Comparison of ENCODE assay signal across 8 cellular contexts in genomic region chr2:98659487-98659831, GRCh38. TPM values are rescaled to one million over a fixed set of nuclear protein-coding genes. Genes with fewer than 3 reads are reported as not detected.
DNase-seq lines count a peak whose midpoint lies in the region; ATAC-seq and TF ChIP-seq lines count a peak whose summit lies in the region.
"Not testable (repeated sequence)": the region's sequence is repeated elsewhere in the genome, so short reads cannot be mapped to it uniquely, and the experiment has no call there.

No MANE protein-coding gene starts in this region.

- H3K9me3 ChIP-seq in CD8-positive, alpha-beta T cell (ENCODE audit: low read length); upper lobe of right lung: not testable (repeated sequence)

- not testable (repeated sequence) for H3K27me3 Mint-ChIP-seq in CD8-positive, alpha-beta T cell (ENCODE audit: low read depth); T-helper 1 cell treated with Interleukin-12 subunit alpha and Interleukin-12 subunit beta and Interleukin-4 antibody, amounts not matched to agents 30 μg/mL and 1 μg/mL, for 36 hours (ENCODE audit: low read depth); activated CD4-positive, alpha-beta memory T cell treated with anti-CD3 and anti-CD28 coated beads, Interleukin-2, amount 10 ng/mL, durations not matched to agents 7 days and 5 days; activated T-helper 17 cell treated with anti-CD3 and anti-CD28 coated beads, Interleukin-2, amount 50 U/mL, for 72 hours; activated naive CD8-positive, alpha-beta T cell treated with anti-CD3 and anti-CD28 coated beads for 36 hours; memory B cell

- not testable (repeated sequence) for H3K27me3 ChIP-seq in CD8-positive, alpha-beta T cell (ENCODE audit: insufficient read depth, low read length); upper lobe of right lung

- H3K4me1 Mint-ChIP-seq in CD8-positive, alpha-beta T cell (ENCODE audit: low read depth), result peaks cover 80% of the 10 kb centered on the region
- peaks cover 64% of the 10 kb centered on the region for H3K4me1 Mint-ChIP-seq in T-helper 1 cell treated with Interleukin-12 subunit alpha and Interleukin-12 subunit beta and Interleukin-4 antibody, amounts not matched to agents 30 μg/mL and 1 μg/mL, for 36 hours (ENCODE audit: low read depth)
- H3K4me1 Mint-ChIP-seq in activated CD4-positive, alpha-beta memory T cell treated with anti-CD3 and anti-CD28 coated beads, Interleukin-2, amount 10 ng/mL, durations not matched to agents 7 days and 5 days, result peaks cover 80% of the 10 kb centered on the region
- H3K4me1 Mint-ChIP-seq in activated T-helper 17 cell treated with anti-CD3 and anti-CD28 coated beads, Interleukin-2, amount 50 U/mL, for 72 hours, result peaks cover 52% of the 10 kb centered on the region
- H3K4me1 Mint-ChIP-seq in activated naive CD8-positive, alpha-beta T cell treated with anti-CD3 and anti-CD28 coated beads for 36 hours, result peaks cover 65% of the 10 kb centered on the region
- peaks cover 16% of the 10 kb centered on the region for H3K4me1 Mint-ChIP-seq in memory B cell

- peak overlapping the region; percentile 83 for H3K4me3 Mint-ChIP-seq in CD8-positive, alpha-beta T cell
- H3K4me3 Mint-ChIP-seq in T-helper 1 cell treated with Interleukin-12 subunit alpha and Interleukin-12 subunit beta and Interleukin-4 antibody, amounts not matched to agents 30 μg/mL and 1 μg/mL, for 36 hours, result peak overlapping the region; percentile 78
- H3K4me3 Mint-ChIP-seq in activated CD4-positive, alpha-beta memory T cell treated with anti-CD3 and anti-CD28 coated beads, Interleukin-2, amount 10 ng/mL, durations not matched to agents 7 days and 5 days, result peak overlapping the region; percentile 77
- peak overlapping the region; percentile 93 for H3K4me3 Mint-ChIP-seq in activated T-helper 17 cell treated with anti-CD3 and anti-CD28 coated beads, Interleukin-2, amount 50 U/mL, for 72 hours
- H3K4me3 Mint-ChIP-seq in activated naive CD8-positive, alpha-beta T cell treated with anti-CD3 and anti-CD28 coated beads for 36 hours, result peak overlapping the region; percentile 77
- not testable (repeated sequence) for H3K4me3 Mint-ChIP-seq in memory B cell

- H3K36me3 ChIP-seq in CD8-positive, alpha-beta T cell (ENCODE audit: insufficient read depth, low read length), result not testable (repeated sequence)
- H3K36me3 ChIP-seq in upper lobe of right lung, result peaks cover 18% of the 10 kb centered on the region

- H3K4me1 ChIP-seq in CD8-positive, alpha-beta T cell (ENCODE audit: insufficient read depth, low read length), result peaks cover 86% of the 10 kb centered on the region
- not testable (repeated sequence) for H3K4me1 ChIP-seq in upper lobe of right lung

- H3K36me3 Mint-ChIP-seq in CD8-positive, alpha-beta T cell, result peaks cover 55% of the 10 kb centered on the region
- H3K36me3 Mint-ChIP-seq in T-helper 1 cell treated with Interleukin-12 subunit alpha and Interleukin-12 subunit beta and Interleukin-4 antibody, amounts not matched to agents 30 μg/mL and 1 μg/mL, for 36 hours (ENCODE audit: low read depth), result peaks cover 47% of the 10 kb centered on the region
- peaks cover 47% of the 10 kb centered on the region for H3K36me3 Mint-ChIP-seq in activated CD4-positive, alpha-beta memory T cell treated with anti-CD3 and anti-CD28 coated beads, Interleukin-2, amount 10 ng/mL, durations not matched to agents 7 days and 5 days (ENCODE audit: low read depth)
- H3K36me3 Mint-ChIP-seq in activated T-helper 17 cell treated with anti-CD3 and anti-CD28 coated beads, Interleukin-2, amount 50 U/mL, for 72 hours (ENCODE audit: low read depth), result peaks cover 55% of the 10 kb centered on the region
- peaks cover 24% of the 10 kb centered on the region for H3K36me3 Mint-ChIP-seq in activated naive CD8-positive, alpha-beta T cell treated with anti-CD3 and anti-CD28 coated beads for 36 hours
- peaks cover 18% of the 10 kb centered on the region for H3K36me3 Mint-ChIP-seq in memory B cell

- peak; percentile 3 for ATAC-seq in CD8-positive, alpha-beta T cell
- peak; percentile 67 for ATAC-seq in activated T-helper 17 cell treated with anti-CD3 and anti-CD28 coated beads, Interleukin-2, amount 50 U/mL, for 72 hours (replicated peaks)
- ATAC-seq in memory B cell (ENCODE audit: low read depth); upper lobe of right lung: not testable (repeated sequence)

- peak overlapping the region; percentile 25 for H3K27ac ChIP-seq in CD8-positive, alpha-beta T cell (ENCODE audit: low read depth, low read length)
- peak overlapping the region; percentile 8 for H3K27ac ChIP-seq in upper lobe of right lung

- peak overlapping the region; percentile 22 for H3K4me3 ChIP-seq in CD8-positive, alpha-beta T cell (ENCODE audit: low read depth, low read length)
- H3K4me3 ChIP-seq in upper lobe of right lung, result not testable (repeated sequence)

- DNase-seq in CD8-positive, alpha-beta T cell; activated CD4-positive, alpha-beta memory T cell treated with anti-CD3 and anti-CD28 coated beads, Interleukin-2, amount 10 ng/mL, durations not matched to agents 7 days and 5 days; memory B cell (ENCODE audit: low spot score in 2 of 2); upper lobe of right lung: not testable (repeated sequence)
- DNase-seq in activated naive CD8-positive, alpha-beta T cell treated with anti-CD3 and anti-CD28 coated beads for 36 hours, result peak; percentile 32
- DNase-seq in stimulated activated CD4-positive, alpha-beta T cell treated with anti-CD3 and anti-CD28 coated beads, Interleukin-1b, Interleukin-23, amount 100 ng/mL, for 48 hours, result peak; percentile 27

- POLR2A ChIA-PET in CD8-positive, alpha-beta T cell (lab: Charles Lee), result interaction anchor here (0.9 to 6.4 kb wide), 2 partner anchors 72 to 112 kb away, joined by 3 to 56 read pairs; no protein-coding TSS in a partner anchor
- POLR2A ChIA-PET in activated CD4-positive, alpha-beta memory T cell treated with anti-CD3 and anti-CD28 coated beads, Interleukin-2, amount 10 ng/mL, durations not matched to agents 7 days and 5 days (lab: Charles Lee), result interaction anchor here (1.2 to 11.3 kb wide), 6 partner anchors 35 to 163 kb away, joined by 3 to 195 read pairs (median 8); partner anchors contain the start of gene MGAT4A

- intact Hi-C loops in CD8-positive, alpha-beta T cell (cut with DNase I, micrococcal nuclease), result loop anchor here (5.0 to 10.0 kb wide), 2 partner anchors 33 to 195 kb away; no protein-coding TSS in a partner anchor
- intact Hi-C loops in upper lobe of right lung (cut with DNase I), result not testable (repeated sequence)

- not testable (repeated sequence) for H3K9me3 Mint-ChIP-seq in CD8-positive, alpha-beta T cell; T-helper 1 cell treated with Interleukin-12 subunit alpha and Interleukin-12 subunit beta and Interleukin-4 antibody, amounts not matched to agents 30 μg/mL and 1 μg/mL, for 36 hours; activated CD4-positive, alpha-beta memory T cell treated with anti-CD3 and anti-CD28 coated beads, Interleukin-2, amount 10 ng/mL, durations not matched to agents 7 days and 5 days; activated T-helper 17 cell treated with anti-CD3 and anti-CD28 coated beads, Interleukin-2, amount 50 U/mL, for 72 hours; memory B cell
- H3K9me3 Mint-ChIP-seq in activated naive CD8-positive, alpha-beta T cell treated with anti-CD3 and anti-CD28 coated beads for 36 hours, result peaks cover 11% of the 10 kb centered on the region

- peak overlapping the region; percentile 99 for H3K27ac Mint-ChIP-seq in CD8-positive, alpha-beta T cell
- peak overlapping the region; percentile 88 for H3K27ac Mint-ChIP-seq in T-helper 1 cell treated with Interleukin-12 subunit alpha and Interleukin-12 subunit beta and Interleukin-4 antibody, amounts not matched to agents 30 μg/mL and 1 μg/mL, for 36 hours
- H3K27ac Mint-ChIP-seq in activated CD4-positive, alpha-beta memory T cell treated with anti-CD3 and anti-CD28 coated beads, Interleukin-2, amount 10 ng/mL, durations not matched to agents 7 days and 5 days, result peak overlapping the region; percentile 93
- H3K27ac Mint-ChIP-seq in activated T-helper 17 cell treated with anti-CD3 and anti-CD28 coated beads, Interleukin-2, amount 50 U/mL, for 72 hours, result peak overlapping the region; percentile 92
- peak overlapping the region; percentile 96 for H3K27ac Mint-ChIP-seq in activated naive CD8-positive, alpha-beta T cell treated with anti-CD3 and anti-CD28 coated beads for 36 hours
- H3K27ac Mint-ChIP-seq in memory B cell, result peak overlapping the region; percentile 21

- TF ChIP-seq CTCF in CD8-positive, alpha-beta T cell (IDR thresholded peaks at IDR 0.05); upper lobe of right lung (IDR thresholded peaks at IDR 0.05): not testable (repeated sequence)

- CTCF ChIA-PET in CD8-positive, alpha-beta T cell (lab: Charles Lee), result interaction anchor here (0.9 to 1.8 kb wide), 7 partner anchors 10 to 71 kb away, joined by 3 to 6 read pairs (median 4); no protein-coding TSS in a partner anchor
- CTCF ChIA-PET in activated CD4-positive, alpha-beta memory T cell treated with anti-CD3 and anti-CD28 coated beads, Interleukin-2, amount 10 ng/mL, durations not matched to agents 7 days and 5 days (lab: Charles Lee), result interaction anchor here (1.0 to 4.6 kb wide), 4 partner anchors 9 to 112 kb away, joined by 3 to 22 read pairs (median 10); partner anchors contain the start of gene MGAT4A

RNA-seq across cellular contexts. Expression of gene UNC50, which starts 51.1 kb away (rescaled TPM):
- total RNA-seq in CD8-positive, alpha-beta T cell, result 10 to 100 TPM; 12.5 to 14.4 TPM
- 10 to 100 TPM; 32.7 to 32.8 TPM for total RNA-seq in activated CD4-positive, alpha-beta memory T cell treated with anti-CD3 and anti-CD28 coated beads, Interleukin-2, amount 10 ng/mL, durations not matched to agents 7 days and 5 days
- 10 to 100 TPM; 19.5 to 26.0 TPM for total RNA-seq in activated T-helper 17 cell treated with anti-CD3 and anti-CD28 coated beads, Interleukin-2, amount 50 U/mL, for 72 hours
- total RNA-seq in activated naive CD8-positive, alpha-beta T cell treated with anti-CD3 and anti-CD28 coated beads for 36 hours, result 10 to 100 TPM; 29.8 to 30.9 TPM
- total RNA-seq in upper lobe of right lung, result 53.4 TPM

RNA-seq across cellular contexts. Expression of gene COA5, which starts 51.1 kb away (rescaled TPM):
- total RNA-seq in CD8-positive, alpha-beta T cell, result 10 to 100 TPM; 19.7 to 24.1 TPM
- 10 to 100 TPM; 26.3 TPM for total RNA-seq in activated CD4-positive, alpha-beta memory T cell treated with anti-CD3 and anti-CD28 coated beads, Interleukin-2, amount 10 ng/mL, durations not matched to agents 7 days and 5 days
- 10 to 100 TPM; 22.9 to 25.2 TPM for total RNA-seq in activated T-helper 17 cell treated with anti-CD3 and anti-CD28 coated beads, Interleukin-2, amount 50 U/mL, for 72 hours
- 10 to 100 TPM; 27.1 to 27.2 TPM for total RNA-seq in activated naive CD8-positive, alpha-beta T cell treated with anti-CD3 and anti-CD28 coated beads for 36 hours
- 26.6 TPM for total RNA-seq in upper lobe of right lung

Comparison
In these comparisons a context has a peak if more than half of its experiments do, and no peak if none do; other contexts are left out.
1. H3K27ac Mint-ChIP-seq: peak in every context shown above with its lines; median percentile 99 in CD8-positive, alpha-beta T cell; 96 in activated naive CD8-positive, alpha-beta T cell treated with anti-CD3 and anti-CD28 coated beads for 36 hours; 93 in activated CD4-positive, alpha-beta memory T cell treated with anti-CD3 and anti-CD28 coated beads, Interleukin-2, amount 10 ng/mL, durations not matched to agents 7 days and 5 days; 92 in activated T-helper 17 cell treated with anti-CD3 and anti-CD28 coated beads, Interleukin-2, amount 50 U/mL, for 72 hours; 88 in T-helper 1 cell treated with Interleukin-12 subunit alpha and Interleukin-12 subunit beta and Interleukin-4 antibody, amounts not matched to agents 30 μg/mL and 1 μg/mL, for 36 hours; 21 in memory B cell.